Comparison of ENCODE assay signal across 1 cellular context in the genomic region with DNA sequence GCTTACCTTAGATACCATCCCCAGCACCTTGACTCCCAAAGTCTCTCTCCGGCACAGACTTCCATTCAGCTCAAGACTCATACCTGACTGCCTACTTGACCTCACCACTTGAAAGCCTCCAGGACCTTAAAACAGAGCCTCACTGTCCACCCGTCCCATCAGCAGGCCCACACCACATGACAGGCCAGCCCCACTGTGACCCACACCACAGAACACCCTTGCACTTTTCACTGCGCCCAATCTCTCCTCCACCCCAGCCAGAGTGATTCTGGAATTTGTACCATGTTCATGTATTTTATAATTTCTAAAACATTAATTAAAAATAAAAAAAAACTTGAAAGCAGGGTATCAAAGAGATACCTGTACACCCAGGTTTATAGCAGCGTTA.
TF ChIP-seq lines count a peak whose summit lies in the region.

No MANE protein-coding gene starts in this region.

TF ChIP-seq in H1, 55 proteins besides CTCF, POLR2A, EP300 and RAD21:
- TF ChIP-seq CEBPB (IDR thresholded peaks at IDR 0.05; ENCODE audit: low read depth, low read length) (no peak), CREB1 (IDR thresholded peaks at IDR 0.05) (no peak), ATF2 (IDR thresholded peaks at IDR 0.05; ENCODE audit: low read length) (no peak), ZNF274 (IDR thresholded peaks at IDR 0.05; ENCODE audit: borderline replicate concordance, extremely low read depth, low read length) (no peak), BACH1 (IDR thresholded peaks at IDR 0.05; ENCODE audit: low read length) (no peak), CHD1 (IDR thresholded peaks at IDR 0.05; ENCODE audit: low read depth, low read length) (no peak), NANOG (IDR thresholded peaks at IDR 0.05; ENCODE audit: insufficient read depth, low read depth, low read length, poor library complexity, severe bottlenecking) (no peak), RFX5 (IDR thresholded peaks at IDR 0.05; ENCODE audit: borderline replicate concordance, low read depth, low read length) (no peak), CBX8 (IDR thresholded peaks at IDR 0.05; ENCODE audit: borderline replicate concordance, low read depth, low read length) (no peak), GABPA (IDR thresholded peaks at IDR 0.05; ENCODE audit: borderline replicate concordance, insufficient read depth, low read length) (no peak)
- TF ChIP-seq, protein P1, sequence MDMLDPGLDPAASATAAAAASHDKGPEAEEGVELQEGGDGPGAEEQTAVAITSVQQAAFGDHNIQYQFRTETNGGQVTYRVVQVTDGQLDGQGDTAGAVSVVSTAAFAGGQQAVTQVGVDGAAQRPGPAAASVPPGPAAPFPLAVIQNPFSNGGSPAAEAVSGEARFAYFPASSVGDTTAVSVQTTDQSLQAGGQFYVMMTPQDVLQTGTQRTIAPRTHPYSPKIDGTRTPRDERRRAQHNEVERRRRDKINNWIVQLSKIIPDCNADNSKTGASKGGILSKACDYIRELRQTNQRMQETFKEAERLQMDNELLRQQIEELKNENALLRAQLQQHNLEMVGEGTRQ (IDR thresholded peaks at IDR 0.05; ENCODE audit: low read length) = no peak
